Comparison of ENCODE assay signal across 8 cellular contexts in the genomic region with DNA sequence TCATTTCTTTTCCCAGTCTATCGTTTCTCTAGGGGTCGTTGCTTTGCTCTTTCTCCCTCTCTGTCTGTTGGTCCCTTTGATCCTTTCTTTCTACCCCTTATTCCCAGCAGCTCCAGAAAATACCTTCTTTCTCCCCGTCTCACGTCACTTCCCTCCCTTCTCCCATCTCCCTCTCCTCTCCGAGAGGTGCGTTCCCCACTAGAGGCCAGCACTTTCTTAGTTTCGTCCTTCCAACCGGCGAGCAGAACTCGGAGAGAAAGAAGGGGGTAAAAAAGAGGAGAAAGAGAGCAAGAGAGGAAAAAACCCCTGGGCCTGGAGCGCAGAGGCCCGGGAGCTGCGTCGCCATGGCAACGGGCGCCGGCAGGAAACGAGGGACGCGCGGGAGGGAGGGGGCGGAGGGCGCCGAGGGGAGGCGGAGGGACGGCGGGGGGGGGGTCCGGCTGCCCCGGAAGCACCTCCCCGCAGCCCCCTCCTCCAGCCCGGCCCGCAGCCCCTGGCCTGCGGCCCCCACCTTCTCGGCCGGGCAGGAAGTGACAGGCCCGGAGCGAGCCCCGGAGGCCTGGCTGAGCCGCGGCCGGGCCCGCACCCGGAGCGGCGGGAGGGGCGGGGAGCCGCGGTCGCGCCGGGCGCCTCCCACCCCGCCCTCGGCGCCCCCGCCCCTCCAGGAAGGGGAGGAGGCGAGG. TPM values are rescaled to one million over a fixed set of nuclear protein-coding genes. Genes with fewer than 3 reads are reported as not detected.
DNase-seq lines count a peak whose midpoint lies in the region; ATAC-seq and TF ChIP-seq lines count a peak whose summit lies in the region.
"Not testable (repeated sequence)": the region's sequence is repeated elsewhere in the genome, so short reads cannot be mapped to it uniquely, and the experiment has no call there.

A gene (plus strand): TSS at position 477 of the 683 bp plus-strand sequence. CDS start 3,169 bp downstream, outside the sequence.

- peak; percentile 61 for TF ChIP-seq CTCF in AG09309 (IDR thresholded peaks at IDR 0.05; ENCODE audit: control insufficient read depth, insufficient read depth, low read depth, low read length, missing control alignments)
- not testable (repeated sequence) for TF ChIP-seq CTCF in colonic mucosa (IDR thresholded peaks at IDR 0.05)

- intact Hi-C loops in colonic mucosa (cut with DNase I): not testable (repeated sequence)

- DNase-seq in AG09309 (ENCODE audit: low read depth): not testable (repeated sequence)
- DNase-seq in GM19238 (ENCODE audit: insufficient read length, low spot score) (peak; percentile 64), NCI-H524 (lab: John Stamatoyannopoulos, UW) (peak; percentile 64 to 75), colonic mucosa (peak; percentile 77), kidney glomerular epithelial cell (lab: John Stamatoyannopoulos, UW) (peak; percentile 63)
- DNase-seq in activated CD4-positive, alpha-beta T cell treated with anti-CD3 and anti-CD28 coated beads, Interleukin-2, amount 50 U/mL, for 24 hours (ENCODE audit: low read depth in 1 of 2, low spot score in 1 of 2): peak; percentile 50 to 55
- peak; percentile 75 for DNase-seq in stimulated activated CD4-positive, alpha-beta T cell treated with anti-CD3 and anti-CD28 coated beads, Interleukin-12 subunit alpha, Interleukin-12 subunit beta, amount 100 ng/mL, for 4 hours

- not testable (repeated sequence) for H3K27me3 ChIP-seq in colonic mucosa

- H3K27ac ChIP-seq in colonic mucosa: peak within 1 kb of the TSS; percentile 62

- H3K4me3 ChIP-seq in AG09309 (ENCODE audit: control insufficient read depth, low read depth, low read length) (peak within 1 kb of the TSS; percentile 90), colonic mucosa (peak within 1 kb of the TSS; percentile 63)

- H3K9me3 ChIP-seq in colonic mucosa: not testable (repeated sequence)

- H3K36me3 ChIP-seq in colonic mucosa: not testable (repeated sequence)

- H3K4me1 ChIP-seq in colonic mucosa: not testable (repeated sequence)

- ATAC-seq in HG03439 (IDR thresholded peaks at IDR 0.05; ENCODE audit: unreplicated experiment): peak; percentile 71

- H3K9ac ChIP-seq in colonic mucosa (ENCODE audit: low read depth in 2 of 2, low read length in 2 of 2): peak within 1 kb of the TSS; percentile 67 to 77

RNA-seq across cellular contexts. Expression of the gene that starts here (rescaled TPM):
- total RNA-seq in colonic mucosa: 10 to 100 TPM in 1 of 2 donors, 1 to 10 TPM in 1; 7.2 to 12.8 TPM
